ENCODE assay signal across 27 cellular contexts in genomic region chrX:26414534-26414933, GRCh38.
"Had no signal": no experiment of that assay in that cellular context is flagged by ENCODE, and none has a peak within 500 bp of the region (broad histone marks: within the 10 kb centered on the region; RNA-seq: fewer than 3 reads in every experiment).

No MANE protein-coding gene starts in this region.

- H3K4me1 ChIP-seq: ascending aorta, breast epithelium, colonic mucosa, esophagus muscularis mucosa, gastrocnemius medialis, heart left ventricle had no signal

- H3K9me3 ChIP-seq: ascending aorta, colonic mucosa, esophagus muscularis mucosa, gastrocnemius medialis had no signal

- H3K36me3 ChIP-seq: ascending aorta, breast epithelium, cardiac muscle cell, colonic mucosa, esophagus muscularis mucosa, gastrocnemius medialis, heart left ventricle had no signal

- H3K27me3 ChIP-seq: ascending aorta, cardiac muscle cell, colonic mucosa, esophagus muscularis mucosa, foreskin keratinocyte, gastrocnemius medialis, heart left ventricle had no signal

- H3K27ac ChIP-seq: ascending aorta, breast epithelium, cardiac muscle cell, colonic mucosa, esophagus muscularis mucosa, foreskin keratinocyte, gastrocnemius medialis, heart left ventricle, VCaP had no signal

- H3K4me3 ChIP-seq: ascending aorta, breast epithelium, cardiac muscle cell, colonic mucosa, esophagus muscularis mucosa, gastrocnemius medialis, heart left ventricle had no signal

- DNase-seq: activated CD4-positive, alpha-beta memory T cell treated with anti-CD3 and anti-CD28 coated beads, Interleukin-2, amount 10 ng/mL, durations not matched to agents 7 days and 5 days; activated CD4-positive, alpha-beta T cell treated with anti-CD3 and anti-CD28 coated beads for 1 hour; activated CD4-positive, alpha-beta T cell treated with anti-CD3 and anti-CD28 coated beads for 4 hours; activated CD4-positive, alpha-beta T cell treated with anti-CD3 and anti-CD28 coated beads, Interleukin-2, amount 10 ng/mL, durations not matched to agents 7 days and 5 days; activated CD4-positive, alpha-beta T cell treated with anti-CD3 and anti-CD28 coated beads, Interleukin-2, amount 50 U/mL, for 4 hours; activated effector memory CD4-positive, alpha-beta T cell treated with anti-CD3 and anti-CD28 coated beads, Interleukin-2, amount 50 U/mL, for 16 hours; activated naive CD4-positive, alpha-beta T cell; activated naive CD4-positive, alpha-beta T cell treated with anti-CD3 and anti-CD28 coated beads, Interleukin-2, amount 10 ng/mL, durations not matched to agents 7 days and 5 days; activated naive CD8-positive, alpha-beta T cell treated with anti-CD3 and anti-CD28 coated beads, Interleukin-2, amount 10 ng/mL, durations not matched to agents 7 days and 5 days; activated T-cell treated with anti-CD3 and anti-CD28 coated beads, Interleukin-2, amount 50 U/mL, for 48 hours; central memory CD4-positive, alpha-beta T cell; cerebellar nuclear complex; colonic mucosa; effector CD8-positive, alpha-beta T cell; foreskin keratinocyte; gastrocnemius medialis; glutamatergic neuron; heart left ventricle; T-helper 1 cell; T-helper 17 cell had no signal

- ATAC-seq: activated naive CD4-positive, alpha-beta T cell treated with anti-CD3 and anti-CD28 coated beads, Interleukin-2, amount 50 U/mL, for 72 hours; foreskin keratinocyte; gastrocnemius medialis; heart left ventricle; T-helper 17 cell; WTC11 had no signal
